Comparison of ENCODE assay signal across 8 cellular contexts in the genomic region with DNA sequence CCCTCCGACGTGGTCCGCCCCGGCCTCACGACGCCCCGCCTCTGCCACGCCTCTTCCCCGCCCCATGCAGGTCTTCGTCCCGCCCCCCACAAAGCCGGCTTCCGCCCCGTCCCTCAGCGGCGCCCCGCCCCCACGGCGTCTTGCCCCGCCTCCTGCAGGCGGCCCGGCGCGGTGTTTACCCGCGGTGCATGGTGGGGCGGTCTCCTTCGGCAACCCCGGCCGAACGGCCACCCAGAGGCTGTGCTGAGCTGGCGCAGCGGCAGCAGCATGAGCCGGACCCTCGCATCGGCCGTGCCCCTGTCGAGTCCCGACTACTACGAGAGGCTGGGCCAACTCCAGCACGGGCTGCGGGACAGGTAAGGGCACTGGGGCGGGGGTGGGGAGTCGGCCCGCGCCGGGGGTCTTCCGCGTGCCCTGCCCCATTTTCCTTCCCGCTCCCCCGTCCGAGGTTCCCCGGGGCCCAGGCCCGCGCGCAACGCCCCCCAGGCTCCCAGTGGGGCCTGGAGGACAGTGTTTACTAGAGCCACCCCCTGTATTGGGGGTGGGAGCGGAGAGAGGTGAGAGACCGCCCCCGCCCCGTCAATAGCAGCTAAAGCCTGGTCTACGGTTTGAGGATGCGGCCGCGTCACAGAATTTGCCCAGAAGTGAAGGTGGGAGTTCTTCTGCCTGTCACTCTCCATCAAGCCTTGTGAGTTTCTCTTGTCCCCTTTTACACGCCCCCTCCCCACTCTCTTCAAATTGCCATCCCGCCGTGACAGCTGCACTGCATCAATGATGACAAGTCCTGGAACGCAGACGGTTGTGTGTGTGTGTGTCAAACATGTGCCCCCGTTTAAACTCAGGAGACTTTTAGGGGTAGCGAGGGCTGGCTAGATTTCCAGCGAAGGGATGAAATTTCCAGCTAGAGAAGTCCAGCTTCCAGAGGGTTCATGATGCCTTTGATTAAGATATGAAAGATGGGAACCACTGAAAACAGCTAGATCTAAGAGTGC. TPM values are rescaled to one million over a fixed set of nuclear protein-coding genes. Genes with fewer than 3 reads are reported as not detected.
A peak's percentile ranks its signal among the peaks of the same experiment; 100 is the strongest.
DNase-seq lines count a peak whose midpoint lies in the region; ATAC-seq and TF ChIP-seq lines count a peak whose summit lies in the region.

TSS of gene KIZ (plus strand) at position 234 of the 992 bp plus-strand sequence. CDS start at position 268, 34 bp downstream.

- H3K27me3 ChIP-seq in osteoblast (ENCODE audit: insufficient read depth, low read length), result no peaks in the 10 kb centered on the region
- no peaks in the 10 kb centered on the region for H3K27me3 ChIP-seq in thoracic aorta (replicated peaks; ENCODE audit: insufficient read depth)

- H4K20me1 ChIP-seq in osteoblast (ENCODE audit: insufficient read depth, low read length), result no peaks in the 10 kb centered on the region

- TF ChIP-seq CTCF in HFFc6 (IDR thresholded peaks at IDR 0.05), result peak; percentile 57
- TF ChIP-seq CTCF in osteoblast (IDR thresholded peaks at IDR 0.05; ENCODE audit: extremely low read depth, low read depth, low read length), result no peak
- peak; percentile 67 for TF ChIP-seq CTCF in thoracic aorta (IDR thresholded peaks at IDR 0.05)

- peak within 1 kb of the TSS; percentile 100 for H3K4me2 ChIP-seq in osteoblast (ENCODE audit: insufficient read depth, low read length)

- H3K36me3 Mint-ChIP-seq in HFFc6 (ENCODE audit: low read depth), result no peaks in the 10 kb centered on the region

- no peaks in the 10 kb centered on the region for H3K9me3 Mint-ChIP-seq in HFFc6

- H3K4me1 ChIP-seq in osteoblast (ENCODE audit: insufficient read depth, low read length) (peaks cover 6% of the 10 kb centered on the region), thoracic aorta (ENCODE audit: control insufficient read depth in 1 of 2, low read depth in 2 of 2) (peaks cover 0 to 8% of the 10 kb centered on the region in 2 donors)

- peaks cover 23% of the 10 kb centered on the region for H3K4me1 Mint-ChIP-seq in HFFc6 (ENCODE audit: low read depth)

- H3K36me3 ChIP-seq in osteoblast (ENCODE audit: insufficient read depth, low read length) (no peaks in the 10 kb centered on the region), thoracic aorta (no peaks in the 10 kb centered on the region)

- DNase-seq in HFFc6, result peak; percentile 92
- peak; percentile 94 for DNase-seq in NAMALWA (ENCODE audit: low spot score)
- peak; percentile 90 for DNase-seq in SK-N-DZ (ENCODE audit: low spot score)
- DNase-seq in activated naive CD4-positive, alpha-beta T cell treated with anti-CD3 and anti-CD28 coated beads, Interleukin-2, amount 50 U/mL, for 16 hours, result peak; percentile 98
- peak; percentile 95 for DNase-seq in globus pallidus (ENCODE audit: low spot score)
- DNase-seq in osteoblast (ENCODE audit: insufficient read length, low spot score, missing footprints), result peak; percentile 98
- peak; percentile 73 for DNase-seq in thoracic aorta (ENCODE audit: low spot score)

- H3K79me2 ChIP-seq in osteoblast (ENCODE audit: insufficient read depth, low read length), result peaks cover 5% of the 10 kb centered on the region

- H2AFZ ChIP-seq in osteoblast (ENCODE audit: low read length), result peak within 1 kb of the TSS; percentile 100

- H3K4me3 Mint-ChIP-seq in HFFc6, result peak within 1 kb of the TSS; percentile 95

- H3K9me3 ChIP-seq in osteoblast (ENCODE audit: low read depth, low read length) (no peaks in the 10 kb centered on the region), thoracic aorta (no peaks in the 10 kb centered on the region)

- H3K27ac ChIP-seq in osteoblast (ENCODE audit: low read depth, low read length) (peak within 1 kb of the TSS; percentile 64), thoracic aorta (peak within 1 kb of the TSS; percentile 65 to 79)

- H3K4me3 ChIP-seq in GM08714 (ENCODE audit: low read length) (peak within 1 kb of the TSS; percentile 91), osteoblast (ENCODE audit: insufficient read depth, low read length) (peak within 1 kb of the TSS; percentile 95), thoracic aorta (peak within 1 kb of the TSS; percentile 86)

- H3K27me3 Mint-ChIP-seq in HFFc6 (ENCODE audit: insufficient read depth), result no peaks in the 10 kb centered on the region; the same call in 1 of the 2 replicates

- peak within 1 kb of the TSS; percentile 81 for H3K27ac Mint-ChIP-seq in HFFc6

- peak; percentile 96 for ATAC-seq in thoracic aorta (ENCODE audit: insufficient number of reproducible peaks, low FRiP score, low read depth)

RNA-seq across cellular contexts. Expression of gene KIZ, which starts in this region (rescaled TPM):
- total RNA-seq in HFFc6 (2021; fragmentation: NEBNext Ultra II Directional; extraction: Animal tissue kit (Norgen Biotek cat#: 25700)), result 10 to 100 TPM; 11.5 to 18.8 (median 14.0) TPM
- 33.5 and 35.3 TPM in 2 replicates for polyA plus RNA-seq in SK-N-DZ (2014; cell fraction: cytosol; rRNA removed)
- 47.3 and 52.6 TPM in 2 replicates for polyA plus RNA-seq in SK-N-DZ (2014; cell fraction: nucleus; rRNA removed)
- total RNA-seq in osteoblast (40.1 and 40.5 TPM in 2 replicates), thoracic aorta (10 to 100 TPM; 14.4 to 67.3 TPM)

Comparison
In these comparisons a context has a peak if more than half of its experiments do, and no peak if none do; other contexts are left out.
1. Peak in every context shown above with its lines: DNase-seq, ATAC-seq, H3K4me3 ChIP-seq and H3K27ac ChIP-seq.